ENCODE assay signal across 9 cellular contexts in the genomic region with DNA sequence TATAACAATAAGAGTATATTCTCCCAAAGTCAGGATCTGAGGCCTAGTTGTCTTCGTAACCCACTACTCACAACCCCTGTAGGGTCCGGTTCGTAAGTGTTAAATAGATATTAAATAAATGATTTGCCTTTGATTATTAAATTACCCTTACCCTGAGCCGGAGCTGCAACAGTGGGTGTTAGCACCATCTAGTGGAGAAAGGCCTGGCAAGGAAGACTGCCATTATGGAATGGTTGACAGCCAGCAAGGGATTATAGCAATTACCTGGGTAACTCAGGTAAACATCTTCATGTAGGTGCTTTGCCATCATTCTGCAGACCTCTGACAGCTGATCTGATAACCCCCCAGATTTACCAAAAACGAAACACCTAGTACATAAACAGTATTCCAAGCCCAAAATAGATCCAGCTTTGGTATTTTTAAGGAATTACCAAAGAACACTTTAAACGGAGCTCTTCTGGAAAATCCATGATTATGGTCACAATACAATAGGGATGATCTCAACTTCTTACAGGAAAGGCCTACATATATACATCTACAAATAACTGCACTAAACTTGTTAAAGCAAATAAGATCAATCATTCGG.
DNase-seq lines count a peak whose midpoint lies in the region; ATAC-seq and TF ChIP-seq lines count a peak whose summit lies in the region.
"Had no signal": no experiment of that assay in that cellular context is flagged by ENCODE, and none has a peak within 500 bp of the region (broad histone marks: within the 10 kb centered on the region; RNA-seq: fewer than 3 reads in every experiment).

No MANE protein-coding gene starts in this region.

- H3K9me3 Mint-ChIP-seq in activated CD8-positive, alpha-beta T cell treated with anti-CD3 and anti-CD28 coated beads for 36 hours = no peaks in the 10 kb centered on the region
- H3K9me3 Mint-ChIP-seq: dendritic cell treated with granulocyte-macrophage colony-stimulating factor and Interleukin-4, amounts not matched to agents 40 ng/mL and 50 ng/mL, for 4 days had no signal

- no peak overlapping the region for H3K27ac ChIP-seq in cardiac muscle cell

- H3K27me3 Mint-ChIP-seq in activated CD8-positive, alpha-beta T cell treated with anti-CD3 and anti-CD28 coated beads for 36 hours = peaks cover 7% of the 10 kb centered on the region

- H3K4me1 Mint-ChIP-seq in activated CD8-positive, alpha-beta T cell treated with anti-CD3 and anti-CD28 coated beads for 36 hours (ENCODE audit: low read depth) = no peaks in the 10 kb centered on the region

- no peaks in the 10 kb centered on the region for H3K36me3 ChIP-seq in cardiac muscle cell

- H3K9me3 ChIP-seq in cardiac muscle cell (ENCODE audit: low read depth) = no peaks in the 10 kb centered on the region

- DNase-seq in cardiac muscle cell (ENCODE audit: low read depth in 1 of 2, low spot score in 1 of 2) (peak; percentile 43 to 64), Right ventricle myocardium inferior (ENCODE audit: missing footprints) (no peak), NCI-H1105 (lab: John Stamatoyannopoulos, UW) (peak; percentile 34), hepatic stellate cell (ENCODE audit: low spot score) (peak; percentile 16)
- DNase-seq in activated CD8-positive, alpha-beta T cell treated with anti-CD3 and anti-CD28 coated beads for 36 hours = peak; percentile 35
- DNase-seq in stimulated activated CD4-positive, alpha-beta T cell treated with anti-CD3 and anti-CD28 coated beads, Interleukin-4, amount 100 ng/mL, for 4 hours = peak; percentile 4

- POLR2A ChIA-PET in activated CD8-positive, alpha-beta T cell treated with anti-CD3 and anti-CD28 coated beads for 36 hours (lab: Charles Lee) = no interaction called here

- no peaks in the 10 kb centered on the region for H3K4me1 ChIP-seq in cardiac muscle cell (ENCODE audit: low read depth)

- H3K27ac Mint-ChIP-seq in activated CD8-positive, alpha-beta T cell treated with anti-CD3 and anti-CD28 coated beads for 36 hours = no peak overlapping the region
- H3K27ac Mint-ChIP-seq: dendritic cell treated with granulocyte-macrophage colony-stimulating factor and Interleukin-4, amounts not matched to agents 40 ng/mL and 50 ng/mL, for 4 days had no signal

- CTCF ChIA-PET in activated CD8-positive, alpha-beta T cell treated with anti-CD3 and anti-CD28 coated beads for 36 hours (lab: Charles Lee) = interaction anchor here (0.7 to 2.5 kb wide), 23 partner anchors 8 to 91 kb away, joined by 3 to 12 read pairs (median 4); no protein-coding TSS in a partner anchor

- no peaks in the 10 kb centered on the region for H3K27me3 ChIP-seq in cardiac muscle cell

- H3K4me3 Mint-ChIP-seq in activated CD8-positive, alpha-beta T cell treated with anti-CD3 and anti-CD28 coated beads for 36 hours = no peak overlapping the region
- H3K4me3 Mint-ChIP-seq: dendritic cell treated with granulocyte-macrophage colony-stimulating factor and Interleukin-4, amounts not matched to agents 40 ng/mL and 50 ng/mL, for 4 days had no signal

- peak; percentile 92 for TF ChIP-seq CTCF in cardiac muscle cell (IDR thresholded peaks at IDR 0.05; ENCODE audit: low read depth, low read length)
- peak; percentile 68 for TF ChIP-seq CTCF in activated CD8-positive, alpha-beta T cell treated with anti-CD3 and anti-CD28 coated beads for 36 hours (IDR thresholded peaks at IDR 0.05)

- H3K4me3 ChIP-seq in cardiac muscle cell = no peak overlapping the region

- ATAC-seq in Right ventricle myocardium inferior (no peak), GM21529 (IDR thresholded peaks at IDR 0.05; ENCODE audit: unreplicated experiment) (no peak), HG02763 (IDR thresholded peaks at IDR 0.05; ENCODE audit: unreplicated experiment) (no peak)
- no peak for ATAC-seq in activated CD8-positive, alpha-beta T cell treated with anti-CD3 and anti-CD28 coated beads for 36 hours

- no peaks in the 10 kb centered on the region for H3K36me3 Mint-ChIP-seq in activated CD8-positive, alpha-beta T cell treated with anti-CD3 and anti-CD28 coated beads for 36 hours (ENCODE audit: low read depth)

- intact Hi-C loops in Right ventricle myocardium inferior (cut with DNase I) = loop anchor here (5.0 kb wide), 1 partner anchor 991 kb away; no protein-coding TSS in a partner anchor
- intact Hi-C loops in activated CD8-positive, alpha-beta T cell treated with anti-CD3 and anti-CD28 coated beads for 36 hours (cut with micrococcal nuclease) = no loop called here
